ENCODE assay signal across 1 cellular context in the genomic region with DNA sequence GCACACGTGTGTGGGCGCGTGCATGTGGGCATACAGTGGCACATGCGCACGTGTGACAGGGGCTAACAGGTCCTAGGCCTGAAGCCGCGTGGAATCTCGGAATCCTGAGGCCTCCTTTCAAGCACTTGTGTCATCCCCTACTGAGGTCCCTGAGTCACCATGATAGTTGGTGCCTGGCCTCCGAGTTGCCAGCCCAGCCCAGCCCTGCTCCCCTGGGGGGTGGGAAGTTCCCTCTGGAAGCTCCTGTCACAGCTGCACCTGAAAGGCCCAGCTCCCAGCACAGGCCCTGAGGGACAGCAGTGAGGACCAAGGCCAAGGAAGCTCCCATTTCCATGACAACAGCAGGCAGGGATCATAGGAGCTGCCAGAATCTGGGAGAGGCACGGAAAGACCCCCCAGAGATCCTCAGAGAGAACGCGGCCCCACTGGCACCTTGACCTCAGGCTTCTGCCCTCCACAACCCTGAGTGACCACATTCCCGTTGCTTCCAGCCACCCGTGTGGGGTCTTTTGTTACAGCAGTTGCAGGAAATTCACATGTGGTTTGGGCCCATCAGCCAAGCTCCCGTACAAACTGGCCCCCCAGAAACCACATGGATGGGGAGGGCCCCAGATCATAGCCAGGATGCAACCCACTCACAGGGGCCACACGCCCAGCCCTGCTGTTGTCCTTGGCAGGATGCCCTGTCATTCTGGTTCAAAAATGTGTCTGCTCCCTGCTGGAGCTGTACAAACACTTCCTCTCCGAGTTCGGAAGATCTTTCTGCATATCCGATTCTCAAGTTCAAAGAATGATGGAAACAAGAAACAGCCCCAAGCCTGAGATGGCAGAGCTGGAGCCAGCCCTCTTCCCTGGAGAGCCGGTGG.
TF ChIP-seq lines count a peak whose summit lies in the region.

No MANE protein-coding gene starts in this region.

TF ChIP-seq in HEK293, 187 proteins besides CTCF, POLR2A, EP300 and RAD21 (continued from another document):
- TF ChIP-seq, protein P1, sequence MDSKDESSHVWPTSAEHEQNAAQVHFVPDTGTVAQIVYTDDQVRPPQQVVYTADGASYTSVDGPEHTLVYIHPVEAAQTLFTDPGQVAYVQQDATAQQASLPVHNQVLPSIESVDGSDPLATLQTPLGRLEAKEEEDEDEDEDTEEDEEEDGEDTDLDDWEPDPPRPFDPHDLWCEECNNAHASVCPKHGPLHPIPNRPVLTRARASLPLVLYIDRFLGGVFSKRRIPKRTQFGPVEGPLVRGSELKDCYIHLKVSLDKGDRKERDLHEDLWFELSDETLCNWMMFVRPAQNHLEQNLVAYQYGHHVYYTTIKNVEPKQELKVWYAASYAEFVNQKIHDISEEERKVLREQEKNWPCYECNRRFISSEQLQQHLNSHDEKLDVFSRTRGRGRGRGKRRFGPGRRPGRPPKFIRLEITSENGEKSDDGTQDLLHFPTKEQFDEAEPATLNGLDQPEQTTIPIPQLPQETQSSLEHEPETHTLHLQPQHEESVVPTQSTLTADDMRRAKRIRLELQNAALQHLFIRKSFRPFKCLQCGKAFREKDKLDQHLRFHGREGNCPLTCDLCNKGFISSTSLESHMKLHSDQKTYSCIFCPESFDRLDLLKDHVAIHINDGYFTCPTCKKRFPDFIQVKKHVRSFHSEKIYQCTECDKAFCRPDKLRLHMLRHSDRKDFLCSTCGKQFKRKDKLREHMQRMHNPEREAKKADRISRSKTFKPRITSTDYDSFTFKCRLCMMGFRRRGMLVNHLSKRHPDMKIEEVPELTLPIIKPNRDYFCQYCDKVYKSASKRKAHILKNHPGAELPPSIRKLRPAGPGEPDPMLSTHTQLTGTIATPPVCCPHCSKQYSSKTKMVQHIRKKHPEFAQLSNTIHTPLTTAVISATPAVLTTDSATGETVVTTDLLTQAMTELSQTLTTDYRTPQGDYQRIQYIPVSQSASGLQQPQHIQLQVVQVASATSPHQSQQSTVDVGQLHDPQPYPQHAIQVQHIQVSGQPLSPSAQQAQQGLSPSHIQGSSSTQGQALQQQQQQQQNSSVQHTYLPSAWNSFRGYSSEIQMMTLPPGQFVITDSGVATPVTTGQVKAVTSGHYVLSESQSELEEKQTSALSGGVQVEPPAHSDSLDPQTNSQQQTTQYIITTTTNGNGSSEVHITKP (tag by site-specific recombination; IDR thresholded peaks at IDR 0.05) = no peak
- TF ChIP-seq ZNF155 (tag by site-specific recombination; IDR thresholded peaks at IDR 0.05) (no peak), KLF1 (tag by site-specific recombination; IDR thresholded peaks at IDR 0.05) (0 out of 2 replicates have a peak, but pooled peaks have one; percentile 17), SCRT1 (tag by site-specific recombination; IDR thresholded peaks at IDR 0.05; ENCODE audit: borderline replicate concordance) (no peak), ZNF157 (tag by site-specific recombination; IDR thresholded peaks at IDR 0.05) (no peak), HOXC10 (CRISPR knock-in tag; IDR thresholded peaks at IDR 0.05) (no peak), KLF7 (tag by site-specific recombination; IDR thresholded peaks at IDR 0.05; ENCODE audit: borderline replicate concordance) (no peak), ZNF214 (tag by site-specific recombination; IDR thresholded peaks at IDR 0.05; ENCODE audit: borderline replicate concordance) (no peak), ZBTB20 (tag by site-specific recombination; IDR thresholded peaks at IDR 0.05) (no peak), ZNF623 (tag by site-specific recombination; IDR thresholded peaks at IDR 0.05) (no peak), ZNF248 (tag by site-specific recombination; IDR thresholded peaks at IDR 0.05) (no peak)
- TF ChIP-seq, protein P2, sequence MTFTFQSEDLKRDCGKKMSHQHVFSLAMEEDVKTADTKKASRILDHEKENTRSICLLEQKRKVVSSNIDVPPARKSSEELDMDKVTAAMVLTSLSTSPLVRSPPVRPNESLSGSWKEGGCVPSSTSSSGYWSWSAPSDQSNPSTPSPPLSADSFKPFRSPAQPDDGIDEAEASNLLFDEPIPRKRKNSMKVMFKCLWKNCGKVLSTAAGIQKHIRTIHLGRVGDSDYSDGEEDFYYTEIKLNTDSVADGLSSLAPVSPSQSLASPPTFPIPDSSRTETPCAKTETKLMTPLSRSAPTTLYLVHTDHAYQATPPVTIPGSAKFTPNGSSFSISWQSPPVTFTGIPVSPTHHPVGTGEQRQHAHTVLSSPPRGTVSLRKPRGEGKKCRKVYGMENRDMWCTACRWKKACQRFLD (tag by site-specific recombination; IDR thresholded peaks at IDR 0.05) = no peak
- TF ChIP-seq, protein P3, sequence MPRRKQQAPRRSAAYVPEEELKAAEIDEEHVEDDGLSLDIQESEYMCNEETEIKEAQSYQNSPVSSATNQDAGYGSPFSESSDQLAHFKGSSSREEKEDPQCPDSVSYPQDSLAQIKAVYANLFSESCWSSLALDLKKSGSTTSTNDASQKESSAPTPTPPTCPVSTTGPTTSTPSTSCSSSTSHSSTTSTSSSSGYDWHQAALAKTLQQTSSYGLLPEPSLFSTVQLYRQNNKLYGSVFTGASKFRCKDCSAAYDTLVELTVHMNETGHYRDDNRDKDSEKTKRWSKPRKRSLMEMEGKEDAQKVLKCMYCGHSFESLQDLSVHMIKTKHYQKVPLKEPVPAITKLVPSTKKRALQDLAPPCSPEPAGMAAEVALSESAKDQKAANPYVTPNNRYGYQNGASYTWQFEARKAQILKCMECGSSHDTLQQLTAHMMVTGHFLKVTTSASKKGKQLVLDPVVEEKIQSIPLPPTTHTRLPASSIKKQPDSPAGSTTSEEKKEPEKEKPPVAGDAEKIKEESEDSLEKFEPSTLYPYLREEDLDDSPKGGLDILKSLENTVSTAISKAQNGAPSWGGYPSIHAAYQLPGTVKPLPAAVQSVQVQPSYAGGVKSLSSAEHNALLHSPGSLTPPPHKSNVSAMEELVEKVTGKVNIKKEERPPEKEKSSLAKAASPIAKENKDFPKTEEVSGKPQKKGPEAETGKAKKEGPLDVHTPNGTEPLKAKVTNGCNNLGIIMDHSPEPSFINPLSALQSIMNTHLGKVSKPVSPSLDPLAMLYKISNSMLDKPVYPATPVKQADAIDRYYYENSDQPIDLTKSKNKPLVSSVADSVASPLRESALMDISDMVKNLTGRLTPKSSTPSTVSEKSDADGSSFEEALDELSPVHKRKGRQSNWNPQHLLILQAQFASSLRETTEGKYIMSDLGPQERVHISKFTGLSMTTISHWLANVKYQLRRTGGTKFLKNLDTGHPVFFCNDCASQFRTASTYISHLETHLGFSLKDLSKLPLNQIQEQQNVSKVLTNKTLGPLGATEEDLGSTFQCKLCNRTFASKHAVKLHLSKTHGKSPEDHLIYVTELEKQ (tag by site-specific recombination; IDR thresholded peaks at IDR 0.05; ENCODE audit: borderline replicate concordance) = no peak
- TF ChIP-seq, protein P4, sequence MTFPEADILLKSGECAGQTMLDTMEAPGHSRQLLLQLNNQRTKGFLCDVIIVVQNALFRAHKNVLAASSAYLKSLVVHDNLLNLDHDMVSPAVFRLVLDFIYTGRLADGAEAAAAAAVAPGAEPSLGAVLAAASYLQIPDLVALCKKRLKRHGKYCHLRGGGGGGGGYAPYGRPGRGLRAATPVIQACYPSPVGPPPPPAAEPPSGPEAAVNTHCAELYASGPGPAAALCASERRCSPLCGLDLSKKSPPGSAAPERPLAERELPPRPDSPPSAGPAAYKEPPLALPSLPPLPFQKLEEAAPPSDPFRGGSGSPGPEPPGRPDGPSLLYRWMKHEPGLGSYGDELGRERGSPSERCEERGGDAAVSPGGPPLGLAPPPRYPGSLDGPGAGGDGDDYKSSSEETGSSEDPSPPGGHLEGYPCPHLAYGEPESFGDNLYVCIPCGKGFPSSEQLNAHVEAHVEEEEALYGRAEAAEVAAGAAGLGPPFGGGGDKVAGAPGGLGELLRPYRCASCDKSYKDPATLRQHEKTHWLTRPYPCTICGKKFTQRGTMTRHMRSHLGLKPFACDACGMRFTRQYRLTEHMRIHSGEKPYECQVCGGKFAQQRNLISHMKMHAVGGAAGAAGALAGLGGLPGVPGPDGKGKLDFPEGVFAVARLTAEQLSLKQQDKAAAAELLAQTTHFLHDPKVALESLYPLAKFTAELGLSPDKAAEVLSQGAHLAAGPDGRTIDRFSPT (tag by site-specific recombination; IDR thresholded peaks at IDR 0.05) = no peak
